In the genomic region with DNA sequence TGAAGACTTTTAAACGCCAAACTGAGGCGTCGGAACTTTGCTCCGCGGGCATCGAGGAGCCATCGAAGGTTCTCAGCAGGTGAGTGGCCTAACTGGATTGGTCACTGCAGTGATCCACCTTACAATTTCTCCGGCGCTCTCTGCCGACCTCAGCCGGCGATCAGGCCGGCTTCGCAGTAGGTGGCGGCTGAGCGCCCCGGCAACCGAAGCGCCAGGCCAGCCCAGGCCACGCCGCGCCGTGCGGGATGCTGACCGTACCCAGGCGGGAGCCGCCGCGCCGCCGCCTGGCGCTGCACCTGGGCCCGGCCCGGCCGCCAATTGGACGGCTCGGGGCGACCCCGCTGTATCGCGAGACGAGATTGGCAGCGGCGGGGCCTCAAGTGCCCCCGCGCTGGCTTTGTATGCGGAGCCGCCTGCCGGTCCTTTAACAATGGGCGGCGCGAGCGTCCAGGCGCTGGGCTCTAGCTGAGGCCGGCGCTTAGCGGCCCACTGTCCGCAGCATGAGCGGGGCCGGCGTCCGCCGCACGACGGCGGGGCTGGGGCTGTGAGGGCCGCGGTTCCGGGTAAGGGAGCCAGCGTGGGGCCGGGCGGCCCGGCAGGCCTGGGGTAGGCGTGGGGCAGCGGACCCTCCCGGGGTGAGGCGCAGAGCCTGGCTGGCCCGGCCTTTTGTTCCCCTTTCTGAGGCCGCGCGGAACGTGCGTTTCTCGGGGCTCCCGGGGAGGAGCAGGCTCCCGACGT, we compare ENCODE assay signal across 8 cellular contexts. TPM values are rescaled to one million over a fixed set of nuclear protein-coding genes. Genes with fewer than 3 reads are reported as not detected.
DNase-seq lines count a peak whose midpoint lies in the region; ATAC-seq and TF ChIP-seq lines count a peak whose summit lies in the region.

A gene with protein sequence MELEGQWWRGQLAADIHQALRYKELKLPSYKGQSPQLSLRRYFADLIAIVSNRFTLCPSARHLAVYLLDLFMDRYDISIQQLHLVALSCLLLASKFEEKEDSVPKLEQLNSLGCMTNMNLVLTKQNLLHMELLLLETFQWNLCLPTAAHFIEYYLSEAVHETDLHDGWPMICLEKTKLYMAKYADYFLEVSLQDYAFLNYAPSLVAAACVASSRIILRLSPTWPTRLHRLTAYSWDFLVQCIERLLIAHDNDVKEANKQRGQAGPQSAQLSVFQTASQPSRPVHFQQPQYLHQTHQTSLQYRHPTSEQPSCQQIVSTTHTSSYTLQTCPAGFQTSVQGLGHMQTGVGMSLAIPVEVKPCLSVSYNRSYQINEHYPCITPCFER (plus strand): TSS at position 427 of the 738 bp plus-strand sequence. CDS start 811 bp downstream, outside the sequence.

- TF ChIP-seq CTCF in CD14-positive monocyte (IDR thresholded peaks at IDR 0.05) (no peak), lung (IDR thresholded peaks at IDR 0.05; ENCODE audit: control extremely low read depth, extremely low read depth) (no peak)

- POLR2A ChIA-PET in activated CD4-positive, alpha-beta memory T cell treated with anti-CD3 and anti-CD28 coated beads, Interleukin-2, amount 10 ng/mL, durations not matched to agents 7 days and 5 days (lab: Charles Lee), result interaction anchor here (1.0 to 3.6 kb wide), 4 partner anchors 20 to 87 kb away, joined by 4 to 33 read pairs (median 16); a partner anchor contains a TSS

- peaks cover 0 to 4% of the 10 kb centered on the region in 2 donors for H3K36me3 ChIP-seq in lung (ENCODE audit: control insufficient read depth in 2 of 2, insufficient read depth in 2 of 2, low read length in 2 of 2)

- H3K4me1 Mint-ChIP-seq in CD14-positive monocyte, result peaks cover 42% of the 10 kb centered on the region
- H3K4me1 Mint-ChIP-seq in activated CD4-positive, alpha-beta memory T cell treated with anti-CD3 and anti-CD28 coated beads, Interleukin-2, amount 10 ng/mL, durations not matched to agents 7 days and 5 days, result peaks cover 34% of the 10 kb centered on the region

- peaks cover 0 to 5% of the 10 kb centered on the region in 2 donors for H3K4me1 ChIP-seq in lung (ENCODE audit: control insufficient read depth in 2 of 2, insufficient read depth in 2 of 2, low read length in 2 of 2)

- H3K27me3 ChIP-seq in lung (ENCODE audit: control insufficient read depth, insufficient read depth), result no peaks in the 10 kb centered on the region

- peaks cover 24 to 27% of the 10 kb centered on the region in 2 donors for H3K36me3 Mint-ChIP-seq in CD14-positive monocyte
- peaks cover 22% of the 10 kb centered on the region for H3K36me3 Mint-ChIP-seq in activated CD4-positive, alpha-beta memory T cell treated with anti-CD3 and anti-CD28 coated beads, Interleukin-2, amount 10 ng/mL, durations not matched to agents 7 days and 5 days (ENCODE audit: low read depth)

- H3K27ac Mint-ChIP-seq in CD14-positive monocyte, result peak within 1 kb of the TSS; percentile 91 to 97 (median 96)
- peak within 1 kb of the TSS; percentile 63 for H3K27ac Mint-ChIP-seq in activated CD4-positive, alpha-beta memory T cell treated with anti-CD3 and anti-CD28 coated beads, Interleukin-2, amount 10 ng/mL, durations not matched to agents 7 days and 5 days

- H3K9me3 ChIP-seq in lung (ENCODE audit: control insufficient read depth in 2 of 2, insufficient read depth in 1 of 2, low read length in 1 of 2), result no peaks in the 10 kb centered on the region

- peak within 1 kb of the TSS; percentile 78 for H3K4me3 ChIP-seq in lung

- peaks cover 0 to 4% (median 1%) of the 10 kb centered on the region in 3 donors for H3K27me3 Mint-ChIP-seq in CD14-positive monocyte (ENCODE audit: low read depth in 3 of 3)
- H3K27me3 Mint-ChIP-seq in activated CD4-positive, alpha-beta memory T cell treated with anti-CD3 and anti-CD28 coated beads, Interleukin-2, amount 10 ng/mL, durations not matched to agents 7 days and 5 days, result peaks cover 3% of the 10 kb centered on the region

- 0 to 1% methylated on average over 76 to 87 of the region's 87 CpGs for WGBS in lung, 2 donors

- no peaks in the 10 kb centered on the region for H3K9me3 Mint-ChIP-seq in CD14-positive monocyte
- no peaks in the 10 kb centered on the region for H3K9me3 Mint-ChIP-seq in activated CD4-positive, alpha-beta memory T cell treated with anti-CD3 and anti-CD28 coated beads, Interleukin-2, amount 10 ng/mL, durations not matched to agents 7 days and 5 days

- intact Hi-C loops in CD14-positive monocyte (cut with micrococcal nuclease), result loop anchor here in 1 of 2 donors (5.0 to 10.0 kb wide), 2 partner anchors 44 to 349 kb away; a partner anchor contains a TSS

- peak within 1 kb of the TSS; percentile 95 for H3K4me3 Mint-ChIP-seq in CD14-positive monocyte
- H3K4me3 Mint-ChIP-seq in activated CD4-positive, alpha-beta memory T cell treated with anti-CD3 and anti-CD28 coated beads, Interleukin-2, amount 10 ng/mL, durations not matched to agents 7 days and 5 days, result peak within 1 kb of the TSS; percentile 88

- peak within 1 kb of the TSS; percentile 91 to 93 for H3K27ac ChIP-seq in lung (ENCODE audit: low read depth in 1 of 2, low read length in 1 of 2)

- CTCF ChIA-PET in activated CD4-positive, alpha-beta memory T cell treated with anti-CD3 and anti-CD28 coated beads, Interleukin-2, amount 10 ng/mL, durations not matched to agents 7 days and 5 days (lab: Charles Lee), result interaction anchor here (0.7 to 1.7 kb wide), 3 partner anchors 46 to 350 kb away, joined by 4 read pairs; a partner anchor contains a TSS

- DNase-seq in CD14-positive monocyte (ENCODE audit: low spot score), result peak; percentile 73
- DNase-seq in NCI-H774 (lab: John Stamatoyannopoulos, UW), result peak; percentile 55
- DNase-seq in activated CD4-positive, alpha-beta memory T cell treated with anti-CD3 and anti-CD28 coated beads, Interleukin-2, amount 10 ng/mL, durations not matched to agents 7 days and 5 days, result peak; percentile 85
- peak; percentile 72 for DNase-seq in effector CD4-positive, alpha-beta T cell
- DNase-seq in lung (ENCODE audit: low spot score), result peak; percentile 85
- peak; percentile 47 to 75 (median 59) for DNase-seq in stimulated activated CD4-positive, alpha-beta T cell treated with anti-CD3 and anti-CD28 coated beads, TNF-alpha, amount 100 ng/mL, for 1 hour (ENCODE audit: low read depth in 3 of 3, low spot score in 1 of 3)

- ATAC-seq in GM19324 (IDR thresholded peaks at IDR 0.05; ENCODE audit: low FRiP score, unreplicated experiment) (peak; percentile 91), HG03457 (IDR thresholded peaks at IDR 0.05; ENCODE audit: unreplicated experiment) (peak; percentile 85), lung (ENCODE audit: insufficient read depth, low FRiP score) (peak; percentile 96)

RNA-seq across cellular contexts. Expression of the gene that starts here (rescaled TPM):
- polyA plus RNA-seq in CD14-positive monocyte, result 1 to 10 TPM; 1.3 to 2.5 TPM
- total RNA-seq in activated CD4-positive, alpha-beta memory T cell treated with anti-CD3 and anti-CD28 coated beads, Interleukin-2, amount 10 ng/mL, durations not matched to agents 7 days and 5 days, result 1 to 10 TPM; 4.7 to 5.6 TPM
- 1 to 10 TPM; 6.7 to 9.0 TPM for total RNA-seq in lung
- polyA plus RNA-seq in lung, result 1 to 10 TPM; 2.4 to 5.0 TPM

Comparison
In these comparisons a context has a peak if more than half of its experiments do, and no peak if none do; other contexts are left out.
1. Peak in every context shown above with its lines: DNase-seq, ATAC-seq, H3K4me3 ChIP-seq and H3K27ac ChIP-seq.